ENCODE assay signal across 13 cellular contexts in genomic region chr12:93229494-93230310, GRCh38.
DNase-seq lines count a peak whose midpoint lies in the region; ATAC-seq and TF ChIP-seq lines count a peak whose summit lies in the region.
"Had no signal": no experiment of that assay in that cellular context is flagged by ENCODE, and none has a peak within 500 bp of the region (broad histone marks: within the 10 kb centered on the region; RNA-seq: fewer than 3 reads in every experiment).

No MANE protein-coding gene starts in this region.

- no peak for TF ChIP-seq CTCF in astrocyte of the spinal cord (IDR thresholded peaks at IDR 0.05; ENCODE audit: low read depth, low read length)

- H3K4me3 ChIP-seq in astrocyte of the spinal cord (ENCODE audit: low read depth, low read length): no peak overlapping the region

- ATAC-seq in left colon (peak; percentile 64), GM19455 (IDR thresholded peaks at IDR 0.05; ENCODE audit: unreplicated experiment) (no peak), GM21717 (IDR thresholded peaks at IDR 0.05; ENCODE audit: unreplicated experiment) (no peak)

- DNase-seq in AG20443 (ENCODE audit: low spot score) (peak; percentile 22), LHCN-M2 (ENCODE audit: low read depth) (peak; percentile 81), astrocyte of the spinal cord (ENCODE audit: low read depth, low spot score) (peak; percentile 62), left colon (no peak), hippocampal formation (lab: John Stamatoyannopoulos, UW) (no peak), mucosa of gallbladder (ENCODE audit: low spot score) (no peak)
- DNase-seq: caudate nucleus; DMS79 treated with DMSO at 0.1 percent for 48 hours; hypothalamus; NCI-H510A; stimulated activated CD4-positive, alpha-beta T cell treated with anti-CD3 and anti-CD28 coated beads, Interleukin-2, amount 100 ng/mL, for 48 hours had no signal

- in situ Hi-C loops in astrocyte of the spinal cord (cut with HindIII; ENCODE audit: low sequenced_read_pairs): no loop called here

- intact Hi-C loops in left colon (cut with DNase I, micrococcal nuclease): no loop called here

Comparison
In these comparisons a context has a peak if more than half of its experiments do, and no peak if none do; other contexts are left out.
1. DNase-seq: peak in AG20443 (single experiment), LHCN-M2 (single experiment) and astrocyte of the spinal cord (single experiment); none in left colon (0 of 2), hippocampal formation (0 of 2) and mucosa of gallbladder (single experiment).